ENCODE assay signal across 12 cellular contexts in genomic region chr9:120757268-120757900, GRCh38. TPM values are rescaled to one million over a fixed set of nuclear protein-coding genes. Genes with fewer than 3 reads are reported as not detected.
DNase-seq lines count a peak whose midpoint lies in the region; ATAC-seq and TF ChIP-seq lines count a peak whose summit lies in the region.
"Had no signal": no experiment of that assay in that cellular context is flagged by ENCODE, and none has a peak within 500 bp of the region (broad histone marks: within the 10 kb centered on the region; RNA-seq: fewer than 3 reads in every experiment).

No MANE protein-coding gene starts in this region.

- no peak overlapping the region for H3K9ac ChIP-seq in OCI-LY1 (ENCODE audit: low read length)
- no peak overlapping the region for H3K9ac ChIP-seq in PC-3 (ENCODE audit: low read length)

- H3K9me3 Mint-ChIP-seq in CD8-positive, alpha-beta T cell: no peaks in the 10 kb centered on the region

- H3K27ac ChIP-seq in A673 (ENCODE audit: low read depth, low read length, poor library complexity, severe bottlenecking): peak overlapping the region; percentile 33
- H3K27ac ChIP-seq in CD8-positive, alpha-beta T cell (ENCODE audit: low read depth, low read length): no peak overlapping the region
- peak overlapping the region; percentile 77 for H3K27ac ChIP-seq in OCI-LY1 (ENCODE audit: low read depth, low read length, poor library complexity, severe bottlenecking)
- peak overlapping the region; percentile 3 for H3K27ac ChIP-seq in epithelial cell of prostate
- no peak overlapping the region for H3K27ac ChIP-seq in PC-3 (ENCODE audit: low read length)

- H3K27me3 ChIP-seq in A673 (replicated peaks; ENCODE audit: insufficient read depth, low read depth, low read length, poor library complexity): no peaks in the 10 kb centered on the region
- H3K27me3 ChIP-seq in CD8-positive, alpha-beta T cell (ENCODE audit: insufficient read depth, low read length): no peaks in the 10 kb centered on the region
- H3K27me3 ChIP-seq in OCI-LY1 (ENCODE audit: insufficient read depth, low read length): no peaks in the 10 kb centered on the region
- H3K27me3 ChIP-seq in PC-3 (ENCODE audit: low read length): no peaks in the 10 kb centered on the region
- H3K27me3 ChIP-seq: BE2C had no signal

- H3F3A ChIP-seq in OCI-LY1 (ENCODE audit: insufficient read depth, low read length) (no peaks in the 10 kb centered on the region), PC-3 (ENCODE audit: low read length, unreplicated experiment) (no peaks in the 10 kb centered on the region)

- H3K79me2 ChIP-seq in OCI-LY1 (ENCODE audit: insufficient read depth, low read length) (no peaks in the 10 kb centered on the region), PC-3 (ENCODE audit: low read length) (no peaks in the 10 kb centered on the region)

- no peak for ATAC-seq in CD8-positive, alpha-beta T cell
- ATAC-seq in HG03571 (IDR thresholded peaks at IDR 0.05; ENCODE audit: unreplicated experiment) (no peak), PC-3 (no peak)

- TF ChIP-seq CTCF in A673 (conservative IDR thresholded peaks at IDR 0.05; ENCODE audit: low read depth, low read length): no peak
- TF ChIP-seq CTCF in CD8-positive, alpha-beta T cell (IDR thresholded peaks at IDR 0.05): no peak
- no peak for TF ChIP-seq CTCF in OCI-LY1 (IDR thresholded peaks at IDR 0.05; ENCODE audit: low read length)
- TF ChIP-seq CTCF in PC-3 (conservative IDR thresholded peaks at IDR 0.05; ENCODE audit: low read depth, low read length): no peak

- H3K9me3 ChIP-seq in A673 (ENCODE audit: low read depth, low read length, poor library complexity, severe bottlenecking): no peaks in the 10 kb centered on the region
- no peaks in the 10 kb centered on the region for H3K9me3 ChIP-seq in CD8-positive, alpha-beta T cell (ENCODE audit: low read length)
- H3K9me3 ChIP-seq in OCI-LY1 (ENCODE audit: low read length): no peaks in the 10 kb centered on the region
- no peaks in the 10 kb centered on the region for H3K9me3 ChIP-seq in PC-3 (ENCODE audit: low read length)
- H3K9me3 ChIP-seq: BE2C had no signal

- peak; percentile 27 for DNase-seq in A673 (ENCODE audit: low spot score)
- DNase-seq in CD8-positive, alpha-beta T cell: no peak
- DNase-seq in epithelial cell of prostate (ENCODE audit: low read depth, low spot score): no peak
- no peak for DNase-seq in H4 (ENCODE audit: low spot score)
- DNase-seq in NCI-H345 treated with DMSO at 0.1 percent for 48 hours (lab: John Stamatoyannopoulos, UW; ENCODE audit: unreplicated experiment): no peak
- no peak for DNase-seq in PC-3
- DNase-seq: BE2C, HCEC 1CT, kidney, NCI-H187 treated with DMSO at 0.1 percent for 48 hours had no signal

- POLR2A ChIA-PET in A673 (lab: Charles Lee; ENCODE audit: low non-redundant PET): no interaction called here
- POLR2A ChIA-PET in CD8-positive, alpha-beta T cell (lab: Charles Lee): no interaction called here
- POLR2A ChIA-PET in PC-3 (lab: Charles Lee; ENCODE audit: unreplicated experiment): no interaction called here

- H3K4me1 ChIP-seq in A673 (ENCODE audit: insufficient read depth, low read length, poor library complexity, severe bottlenecking): peaks cover 18% of the 10 kb centered on the region
- H3K4me1 ChIP-seq in CD8-positive, alpha-beta T cell (ENCODE audit: insufficient read depth, low read length): no peaks in the 10 kb centered on the region
- peaks cover 20% of the 10 kb centered on the region for H3K4me1 ChIP-seq in OCI-LY1 (ENCODE audit: insufficient read depth, low read length, severe bottlenecking)
- H3K4me1 ChIP-seq in PC-3 (ENCODE audit: insufficient read depth, low read length): no peaks in the 10 kb centered on the region
- H3K4me1 ChIP-seq: BE2C had no signal

- H3K4me3 ChIP-seq in A673 (ENCODE audit: low read depth, low read length, poor library complexity, severe bottlenecking) (no peak overlapping the region), OCI-LY1 (ENCODE audit: low read depth, low read length, poor library complexity, severe bottlenecking) (no peak overlapping the region), PC-3 (ENCODE audit: low read length) (no peak overlapping the region)
- no peak overlapping the region for H3K4me3 ChIP-seq in CD8-positive, alpha-beta T cell (ENCODE audit: low read depth, low read length)

- peaks cover 37% of the 10 kb centered on the region for H3K36me3 Mint-ChIP-seq in CD8-positive, alpha-beta T cell

- H3K27ac Mint-ChIP-seq in CD8-positive, alpha-beta T cell: peak overlapping the region; percentile 7

- BruUV-seq in A673 (replicated peaks; lab: Mats Ljungman, UMichigan) (no TSS peak), PC-3 (replicated peaks; lab: Mats Ljungman, UMichigan) (no TSS peak)

- H3K4me1 Mint-ChIP-seq in CD8-positive, alpha-beta T cell (ENCODE audit: low read depth): no peaks in the 10 kb centered on the region

- H4K20me1 ChIP-seq in OCI-LY1 (ENCODE audit: insufficient read depth, low read length) (no peaks in the 10 kb centered on the region), PC-3 (ENCODE audit: low read length) (no peaks in the 10 kb centered on the region)

- CTCF ChIA-PET in A673 (lab: Charles Lee) (interaction anchor here (2.5 kb wide), 1 partner anchor 303 kb away, joined by 14 read pairs; no protein-coding TSS in a partner anchor), PC-3 (lab: Charles Lee) (no interaction called here)
- CTCF ChIA-PET in CD8-positive, alpha-beta T cell (lab: Charles Lee): interaction anchor here (1.0 to 12.6 kb wide), 6 partner anchors 12 to 318 kb away, joined by 3 to 176 read pairs (median 14); partner anchors contain the start of gene CNTRL

- H3K9me2 ChIP-seq in OCI-LY1 (ENCODE audit: low read depth, low read length): no peaks in the 10 kb centered on the region
- no peaks in the 10 kb centered on the region for H3K9me2 ChIP-seq in PC-3 (replicated peaks; ENCODE audit: low read length)

- H3K27me3 Mint-ChIP-seq in CD8-positive, alpha-beta T cell (ENCODE audit: low read depth): no peaks in the 10 kb centered on the region

- H3K4me2 ChIP-seq in OCI-LY1 (ENCODE audit: low read length) (peak overlapping the region; percentile 18; the same call in 1 of the 2 replicates), PC-3 (ENCODE audit: low read length) (no peak overlapping the region)

- H2AFZ ChIP-seq in OCI-LY1 (ENCODE audit: low read length) (no peak overlapping the region), PC-3 (ENCODE audit: low read length) (no peak overlapping the region)

- H3K36me3 ChIP-seq in A673 (ENCODE audit: insufficient read depth, low read length, poor library complexity, severe bottlenecking) (peaks cover 10% of the 10 kb centered on the region), OCI-LY1 (ENCODE audit: insufficient read depth, low read length) (peaks cover 32% of the 10 kb centered on the region; the same call in 1 of the 2 replicates), PC-3 (ENCODE audit: low read depth, low read length) (peaks cover 2% of the 10 kb centered on the region; the same call in 1 of the 2 replicates)
- peaks cover 4% of the 10 kb centered on the region for H3K36me3 ChIP-seq in CD8-positive, alpha-beta T cell (ENCODE audit: insufficient read depth, low read length)

- no peak overlapping the region for H3K4me3 Mint-ChIP-seq in CD8-positive, alpha-beta T cell

- intact Hi-C loops in A673 (cut with micrococcal nuclease; ENCODE audit: unreplicated experiment): loop anchor here (2.0 kb wide), 1 partner anchor 299 kb away; no protein-coding TSS in a partner anchor
- intact Hi-C loops in CD8-positive, alpha-beta T cell (cut with DNase I, micrococcal nuclease): loop anchor here (2.0 to 5.0 kb wide), 4 partner anchors 179 to 645 kb away; no protein-coding TSS in a partner anchor
- intact Hi-C loops in PC-3 (cut with micrococcal nuclease): loop anchor here (2.0 to 5.0 kb wide), 3 partner anchors 135 to 317 kb away; partner anchors contain the start of gene CNTRL

RNA-seq across cellular contexts. Expression of gene FBXW2, which starts 35.8 kb away (rescaled TPM):
- total RNA-seq in A673 (2021) (63.9 and 68.5 TPM in 2 replicates), PC-3 (2014; rRNA removed) (25.0 and 30.5 TPM in 2 replicates)
- 10 to 100 TPM; 51.9 to 54.7 TPM for total RNA-seq in CD8-positive, alpha-beta T cell
- 10.4 and 14.1 TPM in 2 replicates for total RNA-seq in H4 (2014; rRNA removed; shearing (Covaris generic))

RNA-seq across cellular contexts. Expression of gene MEGF9, which starts 43.1 kb away (rescaled TPM):
- total RNA-seq in A673 (2021): 11.5 and 12.2 TPM in 2 replicates
- 1 to 10 TPM; 3.0 to 3.1 TPM for total RNA-seq in CD8-positive, alpha-beta T cell
- 9.0 and 10.1 TPM in 2 replicates for total RNA-seq in H4 (2014; rRNA removed; shearing (Covaris generic))
- total RNA-seq in PC-3 (2014; rRNA removed): 2.6 and 3.1 TPM in 2 replicates

Comparison
In these comparisons a context has a peak if more than half of its experiments do, and no peak if none do; other contexts are left out.
1. H3K27ac ChIP-seq: peak in A673 (single experiment), OCI-LY1 (single experiment) and epithelial cell of prostate (single experiment); none in CD8-positive, alpha-beta T cell (single experiment) and PC-3 (single experiment).